ENCODE assay signal across 1 cellular context in genomic region chr9:36897019-36897418, GRCh38.
TF ChIP-seq lines count a peak whose summit lies in the region.

No MANE protein-coding gene starts in this region.

TF ChIP-seq in WTC11, 78 proteins besides CTCF, POLR2A, EP300 and RAD21 (continued from another document):
- TF ChIP-seq CDX4 (CRISPR knock-in tag; IDR thresholded peaks at IDR 0.05; ENCODE audit: borderline replicate concordance), result no peak
